Comparison of ENCODE assay signal across 12 cellular contexts in genomic region chr9:89740722-89741121, GRCh38.
DNase-seq lines count a peak whose midpoint lies in the region; ATAC-seq and TF ChIP-seq lines count a peak whose summit lies in the region.
"Had no signal": no experiment of that assay in that cellular context is flagged by ENCODE, and none has a peak within 500 bp of the region (broad histone marks: within the 10 kb centered on the region; RNA-seq: fewer than 3 reads in every experiment).

No MANE protein-coding gene starts in this region.

- H3K9me3 Mint-ChIP-seq in IgD-negative memory B cell: peaks cover 0 to 3% (median 0%) of the 10 kb centered on the region in 3 donors

- no peak overlapping the region for H3K4me3 ChIP-seq in left ventricle myocardium inferior
- H3K4me3 ChIP-seq: dorsolateral prefrontal cortex had no signal

- H3K27ac ChIP-seq in left ventricle myocardium inferior (replicated peaks): no peak overlapping the region
- H3K27ac ChIP-seq: dorsolateral prefrontal cortex, VCaP had no signal

- CTCF ChIA-PET in GM10248 (lab: Yijun Ruan, JAX): interaction anchor here (1.3 to 1.4 kb wide), 2 partner anchors 12 to 31 kb away, joined by 3 to 7 read pairs; no protein-coding TSS in a partner anchor

- peaks cover 27 to 41% (median 38%) of the 10 kb centered on the region in 3 donors for H3K4me1 Mint-ChIP-seq in IgD-negative memory B cell

- peak overlapping the region; percentile 12 to 88 (median 71) for H3K4me3 Mint-ChIP-seq in IgD-negative memory B cell

- peak overlapping the region in 1 of 3 donors; percentile 37 for H3K27ac Mint-ChIP-seq in IgD-negative memory B cell

- ATAC-seq in GM21526 (IDR thresholded peaks at IDR 0.05; ENCODE audit: low FRiP score, unreplicated experiment): peak; percentile 52

- POLR2A ChIA-PET in GM10248 (lab: Yijun Ruan, JAX): no interaction called here

- H3K27me3 ChIP-seq in left ventricle myocardium inferior (ENCODE audit: low read depth): no peaks in the 10 kb centered on the region

- H3K27me3 Mint-ChIP-seq in IgD-negative memory B cell: peaks cover 5% of the 10 kb centered on the region

- peak; percentile 71 for DNase-seq in GM10248 (ENCODE audit: extremely low spot score)
- peak; percentile 4 for DNase-seq in effector CD4-positive, alpha-beta T cell
- DNase-seq in NCI-H1092 treated with DMSO at 0.1 percent for 48 hours (lab: John Stamatoyannopoulos, UW): no peak
- DNase-seq in NCI-H345 treated with DMSO at 0.1 percent for 48 hours (lab: John Stamatoyannopoulos, UW; ENCODE audit: unreplicated experiment): no peak
- no peak for DNase-seq in left ventricle myocardium inferior
- no peak for DNase-seq in SIG-M5 treated with dmso at 0.1 percent for 504 hours (lab: John Stamatoyannopoulos, UW; ENCODE audit: unreplicated experiment)
- DNase-seq: DND-41, dorsolateral prefrontal cortex, NCI-H69 had no signal

- peaks cover 26% of the 10 kb centered on the region for H3K4me1 ChIP-seq in left ventricle myocardium inferior

- peak; percentile 4 for TF ChIP-seq CTCF in GM10248 (IDR thresholded peaks at IDR 0.05; ENCODE audit: control extremely low read depth, extremely low read depth, low read depth, missing control alignments)
- TF ChIP-seq CTCF in left ventricle myocardium inferior (IDR thresholded peaks at IDR 0.05; ENCODE audit: borderline replicate concordance): no peak

- H3K36me3 Mint-ChIP-seq in IgD-negative memory B cell: no peaks in the 10 kb centered on the region

- no peaks in the 10 kb centered on the region for H3K36me3 ChIP-seq in left ventricle myocardium inferior

- intact Hi-C loops in left ventricle myocardium inferior (cut with micrococcal nuclease): no loop called here

- H3K9me3 ChIP-seq in left ventricle myocardium inferior (replicated peaks): peaks cover 6% of the 10 kb centered on the region

Comparison
In these comparisons a context has a peak if more than half of its experiments do, and no peak if none do; other contexts are left out.
1. DNase-seq: peak in GM10248 (single experiment) and effector CD4-positive, alpha-beta T cell (single experiment); none in NCI-H1092 treated with DMSO at 0.1 percent for 48 hours (single experiment), NCI-H345 treated with DMSO at 0.1 percent for 48 hours (single experiment), left ventricle myocardium inferior (single experiment) and SIG-M5 treated with dmso at 0.1 percent for 504 hours (single experiment).